In the genomic region with DNA sequence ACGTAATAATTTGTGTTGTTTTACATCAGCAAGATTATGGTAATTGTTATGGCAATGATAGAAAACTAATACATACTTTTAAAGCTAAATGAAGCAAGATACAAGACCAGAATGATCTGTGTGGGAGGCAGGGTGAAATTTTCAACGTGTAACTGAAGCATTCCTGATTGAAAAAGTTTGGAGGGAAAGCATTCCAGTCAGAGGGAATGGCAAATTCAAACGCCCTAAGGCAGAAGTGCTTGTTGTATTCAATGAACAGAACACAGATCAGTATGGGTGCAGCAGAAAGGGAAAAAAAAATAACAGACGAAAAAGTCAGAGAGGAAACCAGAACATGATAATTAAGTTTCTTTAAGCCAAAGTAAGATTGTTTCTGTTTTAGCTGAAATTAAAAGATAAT, we compare ENCODE assay signal across 17 cellular contexts.
A peak's percentile ranks its signal among the peaks of the same experiment; 100 is the strongest.
DNase-seq lines count a peak whose midpoint lies in the region; ATAC-seq and TF ChIP-seq lines count a peak whose summit lies in the region.
"Had no signal": no experiment of that assay in that cellular context is flagged by ENCODE, and none has a peak within 500 bp of the region (broad histone marks: within the 10 kb centered on the region; RNA-seq: fewer than 3 reads in every experiment).

No MANE protein-coding gene starts in this region.

- H3K9ac ChIP-seq in HUES6 (ENCODE audit: low read length) (no peak overlapping the region), adipocyte (ENCODE audit: low read length) (no peak overlapping the region)
- H3K9ac ChIP-seq: BLaER1 had no signal

- H3K27ac Mint-ChIP-seq in mesothelial cell of epicardium = peak overlapping the region; percentile 7
- H3K27ac Mint-ChIP-seq: CD8-positive, alpha-beta memory T cell had no signal

- 0 out of 2 replicates have a peak overlapping the region, but pooled peaks have one; percentile 25 for H3K27ac ChIP-seq in HUES6 (ENCODE audit: low read depth, low read length)
- H3K27ac ChIP-seq: BLaER1, SJSA1 had no signal

- ATAC-seq in Right ventricle myocardium inferior (no peak), HG03108 (IDR thresholded peaks at IDR 0.05; ENCODE audit: unreplicated experiment) (no peak)
- ATAC-seq: PC-3 had no signal

- H3K27me3 ChIP-seq in BE2C (no peaks in the 10 kb centered on the region), HUES6 (ENCODE audit: control insufficient read depth, insufficient read depth, low read length) (no peaks in the 10 kb centered on the region), adipocyte (replicated peaks; ENCODE audit: control insufficient read depth, insufficient read depth, low read length) (no peaks in the 10 kb centered on the region)
- H3K27me3 ChIP-seq: BLaER1, SJSA1 had no signal

- in situ Hi-C loops in KBM-7 (cut with MboI; ENCODE audit: low pct_unique_long_range_greater_than_20kb, low sequenced_read_pairs) = no loop called here

- H3K36me3 Mint-ChIP-seq in mesothelial cell of epicardium = no peaks in the 10 kb centered on the region
- H3K36me3 Mint-ChIP-seq: CD8-positive, alpha-beta memory T cell had no signal

- H3K9me3 Mint-ChIP-seq in mesothelial cell of epicardium = no peaks in the 10 kb centered on the region

- H3K27me3 Mint-ChIP-seq in mesothelial cell of epicardium (ENCODE audit: low read depth) = no peaks in the 10 kb centered on the region
- H3K27me3 Mint-ChIP-seq: CD8-positive, alpha-beta memory T cell had no signal

- H3K36me3 ChIP-seq in BE2C (no peaks in the 10 kb centered on the region), HUES6 (ENCODE audit: control insufficient read depth, insufficient read depth, low read length) (no peaks in the 10 kb centered on the region), adipocyte (ENCODE audit: control insufficient read depth, insufficient read depth, low read length, severe bottlenecking) (no peaks in the 10 kb centered on the region)
- H3K36me3 ChIP-seq: BLaER1, SJSA1 had no signal

- H3K4me1 Mint-ChIP-seq in mesothelial cell of epicardium = peaks cover 22% of the 10 kb centered on the region
- H3K4me1 Mint-ChIP-seq: CD8-positive, alpha-beta memory T cell had no signal

- TF ChIP-seq CTCF in BE2C (IDR thresholded peaks at IDR 0.05; ENCODE audit: low read depth, low read length) = no peak
- no peak for TF ChIP-seq CTCF in mesothelial cell of epicardium (IDR thresholded peaks at IDR 0.05; ENCODE audit: unreplicated experiment)

- H3K4me3 Mint-ChIP-seq in mesothelial cell of epicardium = no peak overlapping the region
- H3K4me3 Mint-ChIP-seq: CD8-positive, alpha-beta memory T cell had no signal

- H3K9me3 ChIP-seq in BE2C (no peaks in the 10 kb centered on the region), HUES6 (ENCODE audit: control insufficient read depth, insufficient read depth, low read depth, low read length) (no peaks in the 10 kb centered on the region), adipocyte (ENCODE audit: control insufficient read depth, low read length) (no peaks in the 10 kb centered on the region)
- H3K9me3 ChIP-seq: BLaER1, SJSA1 had no signal

- DNase-seq in BE2C (peak; percentile 48), adipocyte (ENCODE audit: low read depth) (peak; percentile 72), mesothelial cell of epicardium (ENCODE audit: low spot score in 2 of 2, unreplicated experiment in 2 of 2) (no peak), GM19240 (ENCODE audit: insufficient read length, low spot score) (no peak), Right ventricle myocardium inferior (ENCODE audit: missing footprints) (no peak), KBM-7 (no peak)
- DNase-seq: CD8-positive, alpha-beta memory T cell; DND-41; NCI-H1417 treated with DMSO at 0.1 percent for 48 hours; NCI-H2029; NCI-H2171; NCI-H748 treated with DMSO at 0.1 percent for 48 hours; PC-3 had no signal

- H3K4me1 ChIP-seq in BE2C (peaks cover 30% of the 10 kb centered on the region), HUES6 (ENCODE audit: control insufficient read depth, insufficient read depth, low read length) (peaks cover 10% of the 10 kb centered on the region; the same call in 1 of the 2 replicates), adipocyte (ENCODE audit: control insufficient read depth, insufficient read depth, low read length) (no peaks in the 10 kb centered on the region)
- H3K4me1 ChIP-seq: BLaER1, SJSA1 had no signal

- H3K4me3 ChIP-seq in BE2C (ENCODE audit: low read depth, low read length) = no peak overlapping the region
- no peak overlapping the region for H3K4me3 ChIP-seq in HUES6 (ENCODE audit: low read depth, low read length)
- H3K4me3 ChIP-seq in adipocyte (ENCODE audit: low read length) = no peak overlapping the region
- H3K4me3 ChIP-seq: BLaER1, SJSA1 had no signal

- intact Hi-C loops in Right ventricle myocardium inferior (cut with DNase I) = no loop called here

Comparison
In these comparisons a context has a peak if more than half of its experiments do, and no peak if none do; other contexts are left out.
1. DNase-seq: peak in BE2C (single experiment) and adipocyte (single experiment); none in mesothelial cell of epicardium (0 of 2), GM19240 (single experiment), Right ventricle myocardium inferior (single experiment) and KBM-7 (single experiment).